Comparison of ENCODE assay signal across 31 cellular contexts in genomic region chr11:59212222-59212621, GRCh38. TPM values are rescaled to one million over a fixed set of nuclear protein-coding genes. Genes with fewer than 3 reads are reported as not detected.
DNase-seq lines count a peak whose midpoint lies in the region; ATAC-seq and TF ChIP-seq lines count a peak whose summit lies in the region.
"Had no signal": no experiment of that assay in that cellular context is flagged by ENCODE, and none has a peak within 500 bp of the region (broad histone marks: within the 10 kb centered on the region; RNA-seq: fewer than 3 reads in every experiment).

No MANE protein-coding gene starts in this region.

- H3K9me3 Mint-ChIP-seq in stimulated activated naive CD8-positive, alpha-beta T cell treated with anti-CD3 and anti-CD28 coated beads, Interleukin-15, Interleukin-2, amounts not matched to agents 100 ng/mL and 50 ng/mL, for 24 hours, result no peaks in the 10 kb centered on the region
- H3K9me3 Mint-ChIP-seq in activated naive CD8-positive, alpha-beta T cell treated with anti-CD3 and anti-CD28 coated beads, Interleukin-2, amount 50 U/mL, for 24 hours, result no peaks in the 10 kb centered on the region
- H3K9me3 Mint-ChIP-seq: activated CD8-positive, alpha-beta T cell treated with anti-CD3 and anti-CD28 coated beads for 36 hours; activated naive CD4-positive, alpha-beta T cell treated with anti-CD3 and anti-CD28 coated beads for 36 hours; central memory CD8-positive, alpha-beta T cell had no signal

- H3K36me3 Mint-ChIP-seq in stimulated activated naive CD8-positive, alpha-beta T cell treated with anti-CD3 and anti-CD28 coated beads, Interleukin-15, Interleukin-2, amounts not matched to agents 100 ng/mL and 50 ng/mL, for 24 hours (ENCODE audit: low read depth), result no peaks in the 10 kb centered on the region
- no peaks in the 10 kb centered on the region for H3K36me3 Mint-ChIP-seq in activated naive CD8-positive, alpha-beta T cell treated with anti-CD3 and anti-CD28 coated beads, Interleukin-2, amount 50 U/mL, for 24 hours (ENCODE audit: low read depth)

- DNase-seq in stimulated activated naive CD8-positive, alpha-beta T cell treated with anti-CD3 and anti-CD28 coated beads, Interleukin-15, Interleukin-2, amounts not matched to agents 100 U/mL and 50 U/mL, for 24 hours, result no peak
- no peak for DNase-seq in activated naive CD8-positive, alpha-beta T cell treated with anti-CD3 and anti-CD28 coated beads, Interleukin-2, amount 50 U/mL, for 24 hours
- DNase-seq in upper lobe of right lung (no peak), DMS153 (lab: John Stamatoyannopoulos, UW) (no peak)
- DNase-seq: activated CD4-positive, CD25-positive, alpha-beta regulatory T cell; activated CD8-positive, alpha-beta T cell treated with anti-CD3 and anti-CD28 coated beads for 36 hours; activated naive CD4-positive, alpha-beta T cell treated with anti-CD3 and anti-CD28 coated beads for 36 hours; anterior cingulate cortex; EL; foreskin fibroblast; MM.1S; NCI-H1436; NCI-H524; NK-92 treated with Interleukin-12 subunit alpha and Interleukin-12 subunit beta, amount 100 ng/mL, for 24 hours; nucleus accumbens; T-helper 9 cell had no signal

- H3K4me1 ChIP-seq in neutrophil (ENCODE audit: control insufficient read depth in 1 of 2, insufficient read depth in 1 of 2, low read depth in 1 of 2, low read length in 1 of 2) (peaks cover 92 to 100% of the 10 kb centered on the region in 2 experiments), upper lobe of right lung (peaks cover 18% of the 10 kb centered on the region)
- H3K4me1 ChIP-seq: HAP-1 had no signal

- no peak for ATAC-seq in stimulated activated naive CD8-positive, alpha-beta T cell treated with anti-CD3 and anti-CD28 coated beads, Interleukin-15, Interleukin-2, amounts not matched to agents 100 U/mL and 50 U/mL, for 24 hours
- ATAC-seq in activated naive CD8-positive, alpha-beta T cell treated with anti-CD3 and anti-CD28 coated beads, Interleukin-2, amount 50 U/mL, for 24 hours, result no peak
- ATAC-seq in upper lobe of right lung, result no peak
- no peak for ATAC-seq in GM19397 (IDR thresholded peaks at IDR 0.05; ENCODE audit: unreplicated experiment)
- ATAC-seq in GM21515 (IDR thresholded peaks at IDR 0.05; ENCODE audit: unreplicated experiment), result no peak
- ATAC-seq: activated CD8-positive, alpha-beta T cell treated with anti-CD3 and anti-CD28 coated beads for 36 hours had no signal

- H3K27me3 ChIP-seq in neutrophil, result no peaks in the 10 kb centered on the region
- H3K27me3 ChIP-seq in upper lobe of right lung, result no peaks in the 10 kb centered on the region
- H3K27me3 ChIP-seq: hepatocyte, vagina had no signal

- intact Hi-C loops in upper lobe of right lung (cut with DNase I), result no loop called here

- no peaks in the 10 kb centered on the region for H3K9me3 ChIP-seq in neutrophil
- H3K9me3 ChIP-seq in upper lobe of right lung, result no peaks in the 10 kb centered on the region
- H3K9me3 ChIP-seq: HAP-1, vagina had no signal

- H3K4me1 Mint-ChIP-seq in stimulated activated naive CD8-positive, alpha-beta T cell treated with anti-CD3 and anti-CD28 coated beads, Interleukin-15, Interleukin-2, amounts not matched to agents 100 ng/mL and 50 ng/mL, for 24 hours (ENCODE audit: low read depth), result peaks cover 42% of the 10 kb centered on the region
- H3K4me1 Mint-ChIP-seq in activated naive CD8-positive, alpha-beta T cell treated with anti-CD3 and anti-CD28 coated beads, Interleukin-2, amount 50 U/mL, for 24 hours, result peaks cover 34% of the 10 kb centered on the region

- TF ChIP-seq CTCF in neutrophil (IDR thresholded peaks at IDR 0.05) (no peak), upper lobe of right lung (IDR thresholded peaks at IDR 0.05) (no peak)

- H3K27me3 Mint-ChIP-seq in stimulated activated naive CD8-positive, alpha-beta T cell treated with anti-CD3 and anti-CD28 coated beads, Interleukin-15, Interleukin-2, amounts not matched to agents 100 ng/mL and 50 ng/mL, for 24 hours, result peaks cover 40% of the 10 kb centered on the region
- peaks cover 26% of the 10 kb centered on the region for H3K27me3 Mint-ChIP-seq in activated naive CD8-positive, alpha-beta T cell treated with anti-CD3 and anti-CD28 coated beads, Interleukin-2, amount 50 U/mL, for 24 hours

- H3K4me3 ChIP-seq in neutrophil (ENCODE audit: low read depth in 1 of 2, low read length in 1 of 2), result peak overlapping the region; percentile 33 to 66
- peak overlapping the region; percentile 24 for H3K4me3 ChIP-seq in upper lobe of right lung
- H3K4me3 ChIP-seq: HAP-1, hepatocyte, lung, SK-N-MC had no signal

- peak overlapping the region; percentile 99 for H3K27ac ChIP-seq in neutrophil
- H3K27ac ChIP-seq in upper lobe of right lung, result peak overlapping the region; percentile 15
- H3K27ac ChIP-seq: C4-2B, epithelial cell of prostate, hepatocyte, SK-N-MC, vagina had no signal

- H3K36me3 ChIP-seq in neutrophil (no peaks in the 10 kb centered on the region), upper lobe of right lung (no peaks in the 10 kb centered on the region)
- H3K36me3 ChIP-seq: HAP-1, vagina had no signal

- peak overlapping the region; percentile 55 for H3K27ac Mint-ChIP-seq in stimulated activated naive CD8-positive, alpha-beta T cell treated with anti-CD3 and anti-CD28 coated beads, Interleukin-15, Interleukin-2, amounts not matched to agents 100 ng/mL and 50 ng/mL, for 24 hours
- H3K27ac Mint-ChIP-seq in activated naive CD8-positive, alpha-beta T cell treated with anti-CD3 and anti-CD28 coated beads, Interleukin-2, amount 50 U/mL, for 24 hours, result no peak overlapping the region
- H3K27ac Mint-ChIP-seq: activated CD8-positive, alpha-beta T cell treated with anti-CD3 and anti-CD28 coated beads for 36 hours; activated naive CD4-positive, alpha-beta T cell treated with anti-CD3 and anti-CD28 coated beads for 36 hours had no signal

- H3K4me3 Mint-ChIP-seq in stimulated activated naive CD8-positive, alpha-beta T cell treated with anti-CD3 and anti-CD28 coated beads, Interleukin-15, Interleukin-2, amounts not matched to agents 100 ng/mL and 50 ng/mL, for 24 hours, result peak overlapping the region; percentile 67
- H3K4me3 Mint-ChIP-seq in activated naive CD8-positive, alpha-beta T cell treated with anti-CD3 and anti-CD28 coated beads, Interleukin-2, amount 50 U/mL, for 24 hours, result peak overlapping the region; percentile 47
- H3K4me3 Mint-ChIP-seq: activated CD8-positive, alpha-beta T cell treated with anti-CD3 and anti-CD28 coated beads for 36 hours; activated naive CD4-positive, alpha-beta T cell treated with anti-CD3 and anti-CD28 coated beads for 36 hours had no signal

RNA-seq across cellular contexts. Expression of gene MPEG1, which starts 0.5 kb away (rescaled TPM):
- 34.1 TPM for total RNA-seq in upper lobe of right lung
- total RNA-seq: activated CD8-positive, alpha-beta T cell treated with anti-CD3 and anti-CD28 coated beads for 36 hours; activated naive CD4-positive, alpha-beta T cell treated with anti-CD3 and anti-CD28 coated beads for 36 hours; myocyte; renal cortical epithelial cell; RPMI7951 had no signal

RNA-seq across cellular contexts. Expression of gene DTX4, which starts 40.3 kb away (rescaled TPM):
- 43.1 TPM for total RNA-seq in upper lobe of right lung
